ENCODE assay signal across 9 cellular contexts in the genomic region with DNA sequence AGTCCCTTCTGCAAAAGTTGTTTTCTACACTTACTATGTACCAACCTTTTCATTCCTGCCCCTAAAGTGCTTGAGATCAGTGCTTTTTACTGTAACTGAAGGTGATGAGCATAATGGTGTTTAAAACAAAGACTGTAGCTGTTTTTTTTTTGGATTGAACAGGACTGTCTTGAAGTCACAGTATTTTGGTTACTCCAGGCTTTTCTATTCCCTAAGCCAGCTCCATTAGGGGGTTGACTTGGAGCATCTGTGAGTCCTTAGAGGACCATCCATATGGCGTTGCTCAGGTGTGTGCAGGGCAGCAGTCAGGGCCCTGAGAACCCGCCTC. TPM values are rescaled to one million over a fixed set of nuclear protein-coding genes. Genes with fewer than 3 reads are reported as not detected.
DNase-seq lines count a peak whose midpoint lies in the region; TF ChIP-seq lines count a peak whose summit lies in the region.
"Had no signal": no experiment of that assay in that cellular context is flagged by ENCODE, and none has a peak within 500 bp of the region (broad histone marks: within the 10 kb centered on the region; RNA-seq: fewer than 3 reads in every experiment).

No MANE protein-coding gene starts in this region.

- no peaks in the 10 kb centered on the region for H3K79me2 ChIP-seq in H9 (ENCODE audit: insufficient read depth, low read length)

- no peaks in the 10 kb centered on the region for H3K9me3 Mint-ChIP-seq in H9
- H3K9me3 Mint-ChIP-seq in nephron progenitor cell: no peaks in the 10 kb centered on the region
- H3K9me3 Mint-ChIP-seq in CD4-positive, alpha-beta memory T cell: no peaks in the 10 kb centered on the region

- H3K36me3 ChIP-seq in CD4-positive, alpha-beta memory T cell (ENCODE audit: insufficient read depth, low read length): peaks cover 4% of the 10 kb centered on the region

- WGBS in H9 (ENCODE audit: extremely low coverage, insufficient read length, low lambda C conversion rate): no CpG with 5 or more reads among the region's 2 CpGs

- H2BK5ac ChIP-seq in H9 (ENCODE audit: insufficient read length, low read length): no peak overlapping the region

- no peak overlapping the region for H3K18ac ChIP-seq in H9 (ENCODE audit: insufficient read length, low read depth, low read length)

- no peak overlapping the region for H2AFZ ChIP-seq in H9 (ENCODE audit: low read length)

- no peak overlapping the region for H3K14ac ChIP-seq in H9 (ENCODE audit: insufficient read depth, low read length)

- DNase-seq in H9 (no peak), RWPE1 (ENCODE audit: low spot score) (no peak), nephron progenitor cell (no peak), A172 (ENCODE audit: low spot score) (no peak)
- DNase-seq in CD4-positive, alpha-beta memory T cell: no peak
- DNase-seq in activated effector memory CD4-positive, alpha-beta T cell treated with Interleukin-2 at 50 U/mL for 16 hours: no peak
- DNase-seq: GOT3 had no signal

- no peaks in the 10 kb centered on the region for H4K20me1 ChIP-seq in H9 (ENCODE audit: control insufficient read depth, insufficient read depth, insufficient read length)

- H4K8ac ChIP-seq in H9 (replicated peaks; ENCODE audit: insufficient read length, low read depth, low read length): no peak overlapping the region

- no peak overlapping the region for H2BK120ac ChIP-seq in H9 (ENCODE audit: low read depth, low read length, poor library complexity, severe bottlenecking)

- no peak overlapping the region for H2BK12ac ChIP-seq in H9 (ENCODE audit: insufficient read length, low read depth, low read length)

- TF ChIP-seq CTCF in C4-2B (conservative IDR thresholded peaks at IDR 0.05) (peak; percentile 65), H9 (conservative IDR thresholded peaks at IDR 0.05) (peak; percentile 7; the same call in 2 of the 3 replicates), RWPE1 (conservative IDR thresholded peaks at IDR 0.05; ENCODE audit: low read depth) (peak; percentile 34; the same call in 1 of the 2 replicates), nephron progenitor cell (IDR thresholded peaks at IDR 0.05) (peak; percentile 33)

- no peaks in the 10 kb centered on the region for H3K4me1 ChIP-seq in H9 (ENCODE audit: insufficient read depth, low read length)
- H3K4me1 ChIP-seq in CD4-positive, alpha-beta memory T cell (ENCODE audit: insufficient read depth, low read length): peaks cover 3% of the 10 kb centered on the region

- no peak overlapping the region for H3K23ac ChIP-seq in H9 (ENCODE audit: insufficient read length, low read depth, low read length)

- no peak overlapping the region for H2BK20ac ChIP-seq in H9 (ENCODE audit: low read depth, low read length, poor library complexity, severe bottlenecking)

- H3K27me3 Mint-ChIP-seq in H9 (ENCODE audit: low read depth) (no peaks in the 10 kb centered on the region), nephron progenitor cell (ENCODE audit: low read depth, poor library complexity) (no peaks in the 10 kb centered on the region)
- no peaks in the 10 kb centered on the region for H3K27me3 Mint-ChIP-seq in CD4-positive, alpha-beta memory T cell

- no peak overlapping the region for H4K5ac ChIP-seq in H9 (ENCODE audit: insufficient read length, low read depth, low read length)

- H3K27ac ChIP-seq in C4-2B (no peak overlapping the region), H9 (ENCODE audit: insufficient read length, low read depth, low read length) (no peak overlapping the region), RWPE1 (no peak overlapping the region)
- no peak overlapping the region for H3K27ac ChIP-seq in CD4-positive, alpha-beta memory T cell (ENCODE audit: low read depth, low read length)
- H3K27ac ChIP-seq: BLaER1 treated with 17β-estradiol and CSF1 and Interleukin-3, amounts not matched to agents 10 nM and 100 nM had no signal

- intact Hi-C loops in CD4-positive, alpha-beta memory T cell (cut with micrococcal nuclease): loop anchor here (1.0 to 2.0 kb wide), 4 partner anchors 249 to 366 kb away; a partner anchor contains a TSS

- no peak overlapping the region for H3K4me2 ChIP-seq in H9 (ENCODE audit: insufficient read depth, insufficient read length, low read length)
- H3K4me2 ChIP-seq: BLaER1 treated with 17β-estradiol and CSF1 and Interleukin-3, amounts not matched to agents 10 nM and 100 nM had no signal

- H4K91ac ChIP-seq in H9 (ENCODE audit: insufficient read length, low read depth, low read length): no peak overlapping the region

- H3K56ac ChIP-seq in H9 (ENCODE audit: insufficient read length, low read depth, low read length): no peak overlapping the region

- no peak overlapping the region for H3T11ph ChIP-seq in H9 (ENCODE audit: low read length)

- no peak overlapping the region for H2AK5ac ChIP-seq in H9 (ENCODE audit: insufficient read length, low read length)

- no peaks in the 10 kb centered on the region for H3K23me2 ChIP-seq in H9 (ENCODE audit: insufficient read length, low read depth, low read length, poor library complexity, severe bottlenecking)

- H3K36me3 Mint-ChIP-seq in H9 (ENCODE audit: insufficient read depth in 1 of 3, low read depth in 3 of 3): peaks cover 6 to 36% (median 30%) of the 10 kb centered on the region in 3 experiments; a peak in 6 of 7 replicates
- H3K36me3 Mint-ChIP-seq in nephron progenitor cell (ENCODE audit: low read depth): peaks cover 18% of the 10 kb centered on the region
- H3K36me3 Mint-ChIP-seq in CD4-positive, alpha-beta memory T cell: peaks cover 16 to 26% of the 10 kb centered on the region in 2 donors

- H3K9me3 ChIP-seq in H9 (ENCODE audit: control insufficient read depth, low read depth, low read length): no peaks in the 10 kb centered on the region
- H3K9me3 ChIP-seq in CD4-positive, alpha-beta memory T cell (ENCODE audit: control insufficient read depth in 1 of 2, low read length in 2 of 2): no peaks in the 10 kb centered on the region
- H3K9me3 ChIP-seq: BLaER1 treated with 17β-estradiol and CSF1 and Interleukin-3, amounts not matched to agents 10 nM and 100 nM had no signal

- H2BK15ac ChIP-seq in H9 (ENCODE audit: low read depth, low read length): no peak overlapping the region

- H3K4me3 ChIP-seq in CD4-positive, alpha-beta memory T cell (ENCODE audit: low read length in 2 of 2): no peak overlapping the region
- H3K4me3 ChIP-seq: BLaER1 treated with 17β-estradiol and CSF1 and Interleukin-3, amounts not matched to agents 10 nM and 100 nM had no signal

- POLR2A ChIA-PET in RWPE1 (lab: Yijun Ruan, JAX; ENCODE audit: low non-redundant PET): no interaction called here
- POLR2A ChIA-PET in CD4-positive, alpha-beta memory T cell (lab: Charles Lee; ENCODE audit: partially characterized antibody): interaction anchor here (1.3 kb wide), 1 partner anchor 269 kb away, joined by 4 read pairs; no protein-coding TSS in a partner anchor

- CTCF ChIA-PET in RWPE1 (lab: Yijun Ruan, JAX): interaction anchor here (0.6 to 1.8 kb wide), 8 partner anchors 28 to 406 kb away, joined by 3 to 8 read pairs (median 3); a partner anchor contains a TSS
- CTCF ChIA-PET in CD4-positive, alpha-beta memory T cell (lab: Charles Lee; ENCODE audit: partially characterized antibody): interaction anchor here (0.7 to 12.0 kb wide), 26 partner anchors 8 to 395 kb away, joined by 3 to 358 read pairs (median 6); a partner anchor contains a TSS

- H3K79me1 ChIP-seq in H9 (ENCODE audit: insufficient read depth, low read depth, low read length, poor library complexity, severe bottlenecking): no peaks in the 10 kb centered on the region

- no peak overlapping the region for H3K4ac ChIP-seq in H9 (ENCODE audit: low read depth, low read length)

- H3K27ac Mint-ChIP-seq in H9 (no peak overlapping the region), nephron progenitor cell (no peak overlapping the region)
- peak overlapping the region in 1 of 7 donors; percentile 19 for H3K27ac Mint-ChIP-seq in CD4-positive, alpha-beta memory T cell

- H3K4me3 Mint-ChIP-seq in H9 (no peak overlapping the region; a peak in 1 of 5 replicates), nephron progenitor cell (no peak overlapping the region)
- no peak overlapping the region for H3K4me3 Mint-ChIP-seq in CD4-positive, alpha-beta memory T cell

- H3K27me3 ChIP-seq in H9 (ENCODE audit: insufficient read depth, low read length): no peaks in the 10 kb centered on the region
- no peaks in the 10 kb centered on the region for H3K27me3 ChIP-seq in CD4-positive, alpha-beta memory T cell (ENCODE audit: insufficient read depth, low read length)
- H3K27me3 ChIP-seq: BLaER1 treated with 17β-estradiol and CSF1 and Interleukin-3, amounts not matched to agents 10 nM and 100 nM had no signal

- H3K9ac ChIP-seq in H9 (ENCODE audit: extremely low read depth, insufficient read length, low read length): no peak overlapping the region
- H3K9ac ChIP-seq: BLaER1 treated with 17β-estradiol and CSF1 and Interleukin-3, amounts not matched to agents 10 nM and 100 nM had no signal

- H3K4me1 Mint-ChIP-seq in H9 (peaks cover 6 to 8% of the 10 kb centered on the region in 2 experiments), nephron progenitor cell (peaks cover 21% of the 10 kb centered on the region)
- peaks cover 0 to 5% (median 3%) of the 10 kb centered on the region in 4 donors for H3K4me1 Mint-ChIP-seq in CD4-positive, alpha-beta memory T cell

RNA-seq across cellular contexts. Expression of a gene that starts 29.0 kb away (rescaled TPM):
- 2.0 and 2.5 TPM in 2 replicates for total RNA-seq in H9 (2021)
- 10 to 100 TPM; 19.9 to 24.6 TPM for total RNA-seq in CD4-positive, alpha-beta memory T cell
- polyA plus RNA-seq in CD4-positive, alpha-beta memory T cell: 10 to 100 TPM; 24.1 to 33.2 TPM
- 0.91 and 1.4 TPM in 2 replicates for total RNA-seq in A172 (2014; rRNA removed; shearing (Covaris generic))

Comparison
In these comparisons a context has a peak if more than half of its experiments do, and no peak if none do; other contexts are left out.
1. CTCF ChIP-seq: peak in every context shown above with its lines; median percentile 65 in C4-2B; 34 in RWPE1; 33 in nephron progenitor cell; 7 in H9.